Comparison of ENCODE assay signal across 23 cellular contexts in the genomic region with DNA sequence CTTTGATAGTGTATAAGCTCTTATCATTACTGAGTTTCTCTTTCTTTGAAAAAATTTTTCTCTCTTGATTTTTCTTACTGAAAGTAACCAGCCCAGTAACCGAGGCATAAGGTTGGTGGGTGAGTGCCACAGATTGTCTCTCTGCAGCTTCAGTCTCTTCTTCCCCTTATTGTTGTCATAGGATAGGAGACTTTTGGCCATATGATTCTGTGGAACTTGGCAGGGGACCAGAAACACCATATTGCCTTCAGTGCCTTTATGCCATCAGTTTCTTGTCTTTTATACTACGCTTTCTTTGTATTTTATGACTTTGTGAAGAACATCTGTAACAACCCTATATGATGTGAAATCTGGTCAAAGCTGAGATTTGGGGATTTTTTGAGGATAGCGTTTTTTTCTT.
DNase-seq lines count a peak whose midpoint lies in the region; ATAC-seq and TF ChIP-seq lines count a peak whose summit lies in the region.
"Had no signal": no experiment of that assay in that cellular context is flagged by ENCODE, and none has a peak within 500 bp of the region (broad histone marks: within the 10 kb centered on the region; RNA-seq: fewer than 3 reads in every experiment).

No MANE protein-coding gene starts in this region.

- no peak overlapping the region for H3K4ac ChIP-seq in IMR-90 (ENCODE audit: low read depth, low read length)

- H4K8ac ChIP-seq in IMR-90 (ENCODE audit: low read depth in 2 of 2, low read length in 2 of 2), result no peak overlapping the region

- H3K36me3 ChIP-seq in IMR-90 (ENCODE audit: control insufficient read depth, insufficient read depth, low read length), result no peaks in the 10 kb centered on the region
- H3K36me3 ChIP-seq: SJSA1 had no signal

- no peak overlapping the region for H3K18ac ChIP-seq in IMR-90 (ENCODE audit: low read depth, low read length)

- 0 out of 2 replicates have a peak overlapping the region, but pooled peaks have one; percentile 29 for H3K14ac ChIP-seq in IMR-90 (replicated peaks; ENCODE audit: low read depth, low read length)

- no peak overlapping the region for H3K23ac ChIP-seq in IMR-90 (ENCODE audit: low read depth, low read length)

- H2AFZ ChIP-seq in IMR-90 (replicated peaks; ENCODE audit: low read length, poor library complexity), result no peak overlapping the region
- H2AFZ ChIP-seq: GM23248, PC-9 had no signal

- no peaks in the 10 kb centered on the region; the same call in 1 of the 2 replicates for H3K9me1 ChIP-seq in IMR-90 (ENCODE audit: insufficient read depth, low read length)

- H3K4me3 ChIP-seq in IMR-90 (ENCODE audit: insufficient read depth, low read depth, low read length), result no peak overlapping the region
- H3K4me3 ChIP-seq: GM23248, PC-9, SJSA1 had no signal

- H2BK20ac ChIP-seq in IMR-90 (ENCODE audit: low read depth, low read length), result no peak overlapping the region

- H3K27ac ChIP-seq in IMR-90 (ENCODE audit: insufficient read depth, low read length), result no peak overlapping the region
- H3K27ac ChIP-seq: GM23248, PC-9, SJSA1 had no signal

- BruUV-seq in IMR-90 (replicated peaks; lab: Mats Ljungman, UMichigan), result no TSS peak

- no peak overlapping the region for H3K4me2 ChIP-seq in IMR-90 (ENCODE audit: low read depth, low read length)
- H3K4me2 ChIP-seq: PC-9 had no signal

- intact Hi-C loops in IMR-90 (cut with micrococcal nuclease), result no loop called here

- H2BK5ac ChIP-seq in IMR-90 (ENCODE audit: low read depth, low read length, poor library complexity, severe bottlenecking), result no peak overlapping the region

- no peak overlapping the region for H3K9ac ChIP-seq in IMR-90 (ENCODE audit: low read depth, low read length)
- H3K9ac ChIP-seq: GM23248 had no signal

- H2AK9ac ChIP-seq in IMR-90 (replicated peaks; ENCODE audit: low read depth, low read length, poor library complexity), result no peak overlapping the region

- no peak overlapping the region for H2BK15ac ChIP-seq in IMR-90 (ENCODE audit: low read depth, low read length)

- no peak overlapping the region for H2AK5ac ChIP-seq in IMR-90 (ENCODE audit: low read depth, low read length)

- dilution Hi-C loops in IMR-90 (cut with HindIII; ENCODE audit: low sequenced_read_pairs, unreplicated experiment), result no loop called here

- H3K4me1 ChIP-seq in IMR-90 (ENCODE audit: control insufficient read depth, insufficient read depth, low read length), result no peaks in the 10 kb centered on the region

- DNase-seq in NCI-H524 (lab: John Stamatoyannopoulos, UW) (peak; percentile 33 to 72), NCI-H524 treated with DMSO at 0.1 percent for 48 hours (lab: John Stamatoyannopoulos, UW) (no peak), IMR-90 (no peak), NCI-H69 (lab: John Stamatoyannopoulos, UW) (peak; percentile 75), cerebellar cortex (ENCODE audit: low spot score) (peak; percentile 11), GM19240 (ENCODE audit: insufficient read length, low spot score) (no peak), kidney glomerular epithelial cell (lab: John Stamatoyannopoulos, UW) (no peak)
- DNase-seq: CD8-positive, alpha-beta memory T cell; GM23248; H9; MV-4-11; NCI-H1105; NCI-H146; NCI-H2081; NCI-H2227 treated with DMSO at 0.1 percent for 48 hours; NCI-H748 treated with DMSO at 0.1 percent for 48 hours; NK-92 treated with Interleukin-12 subunit alpha and Interleukin-12 subunit beta, amount 100 ng/mL, for 24 hours; PC-9; Right ventricle myocardium superior; RPMI8226; T-helper 1 cell had no signal

- no peaks in the 10 kb centered on the region for H3K9me3 ChIP-seq in IMR-90 (ENCODE audit: control insufficient read depth, insufficient read depth, low read length)
- H3K9me3 ChIP-seq: SJSA1 had no signal

- H3K56ac ChIP-seq in IMR-90 (ENCODE audit: extremely low read depth, insufficient read depth, low read length), result no peak overlapping the region

- no peak overlapping the region for H2BK120ac ChIP-seq in IMR-90 (ENCODE audit: low read depth, low read length)

- no peak for TF ChIP-seq RAD21 in IMR-90 (IDR thresholded peaks at IDR 0.05; ENCODE audit: low read length)

- H4K20me1 ChIP-seq in IMR-90 (ENCODE audit: insufficient read depth, low read length), result no peaks in the 10 kb centered on the region

- H3K27me3 ChIP-seq in IMR-90 (ENCODE audit: control insufficient read depth, insufficient read depth, low read length), result no peaks in the 10 kb centered on the region
- H3K27me3 ChIP-seq: SJSA1 had no signal

- in situ Hi-C loops in IMR-90 (cut with MboI; ENCODE audit: low sequenced_read_pairs), result no loop called here

- no peaks in the 10 kb centered on the region for H3K79me1 ChIP-seq in IMR-90 (ENCODE audit: low read depth in 1 of 2, low read length in 2 of 2)

- H4K91ac ChIP-seq in IMR-90 (ENCODE audit: insufficient read depth, low read depth, low read length), result no peak overlapping the region

- no peak for TF ChIP-seq CTCF in IMR-90 (conservative IDR thresholded peaks at IDR 0.05; ENCODE audit: low read depth, low read length)

- no CpG with 5 or more reads among the region's 3 CpGs for WGBS in IMR-90 (ENCODE audit: extremely low coverage in 2 of 2, insufficient read length in 1 of 2), 2 experiments

- CTCF ChIA-PET in IMR-90 (lab: Yijun Ruan, JAX), result no interaction called here

- ATAC-seq in IMR-90 (ENCODE audit: low read depth), result no peak
- no peak for ATAC-seq in GM21737 (IDR thresholded peaks at IDR 0.05; ENCODE audit: unreplicated experiment)

- no peak for TF ChIP-seq POLR2A in IMR-90 (IDR thresholded peaks at IDR 0.05; ENCODE audit: low read depth, low read length)

- POLR2A ChIA-PET in IMR-90 (lab: Charles Lee; ENCODE audit: unreplicated experiment), result no interaction called here

- no peak overlapping the region for H4K5ac ChIP-seq in IMR-90 (ENCODE audit: low read depth, low read length)

TF ChIP-seq in IMR-90, 13 proteins besides CTCF, POLR2A, EP300 and RAD21:
- no peak for TF ChIP-seq MAZ (IDR thresholded peaks at IDR 0.05; ENCODE audit: borderline replicate concordance, low read depth, low read length)
- no peak for TF ChIP-seq FOS (IDR thresholded peaks at IDR 0.05; ENCODE audit: low read depth, low read length)

Comparison
In these comparisons a context has a peak if more than half of its experiments do, and no peak if none do; other contexts are left out.
1. DNase-seq: peak in NCI-H524 (2 of 2), NCI-H69 (single experiment) and cerebellar cortex (single experiment); none in NCI-H524 treated with DMSO at 0.1 percent for 48 hours (single experiment), IMR-90 (single experiment), GM19240 (single experiment) and kidney glomerular epithelial cell (single experiment).